24 cellular contexts compared by ENCODE assay signal in the genomic region with DNA sequence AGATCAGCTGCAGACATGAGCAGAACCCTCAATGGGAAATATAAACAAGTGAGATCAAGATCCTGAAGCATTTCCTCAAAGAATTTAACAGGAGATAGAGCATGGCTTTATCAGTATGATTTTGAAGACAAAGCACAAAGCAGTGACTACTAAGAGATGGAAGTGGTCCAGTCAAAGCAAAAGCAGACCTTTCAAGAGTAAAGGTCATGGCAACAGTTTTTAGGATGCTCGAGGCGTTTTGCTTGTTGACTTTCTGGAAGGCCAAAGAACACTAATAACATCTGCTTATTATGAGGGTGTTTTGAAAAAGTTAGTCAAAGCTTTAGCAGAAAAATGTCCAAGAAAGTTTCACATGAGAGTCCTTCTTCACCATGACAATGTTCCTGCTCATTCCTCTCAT.
"Had no signal": no experiment of that assay in that cellular context is flagged by ENCODE, and none has a peak within 500 bp of the region (broad histone marks: within the 10 kb centered on the region; RNA-seq: fewer than 3 reads in every experiment).

No MANE protein-coding gene starts in this region.

- H3K27ac Mint-ChIP-seq: activated naive CD8-positive, alpha-beta T cell treated with anti-CD3 and anti-CD28 coated beads, Interleukin-2, amount 50 U/mL, for 24 hours; activated T-helper 1 cell treated with anti-CD3 and anti-CD28 coated beads, Interleukin-12 subunit alpha, Interleukin-12 subunit beta, Interleukin-2, Interleukin-4 antibody, amounts not matched to agents 30 ng/mL and 10 ng/mL and 1 ng/mL, durations not matched to agents 14 hours and 24 hours and 36 hours; natural killer cell treated with Interleukin-12 subunit alpha and Interleukin-12 subunit beta and Interleukin-15 and Interleukin-18, amount 100 ng/mL, for 72 hours had no signal

- H3K4me3 ChIP-seq: colonic mucosa, gastrocnemius medialis, mucosa of descending colon, right atrium auricular region, spleen, testis, transverse colon had no signal

- H3K9me3 ChIP-seq: colonic mucosa, gastrocnemius medialis, mucosa of descending colon, right atrium auricular region, spleen, testis, transverse colon had no signal

- H3K27me3 ChIP-seq: colonic mucosa, gastrocnemius medialis, right atrium auricular region, spleen, testis, transverse colon had no signal

- H3K36me3 Mint-ChIP-seq: natural killer cell treated with Interleukin-12 subunit alpha and Interleukin-12 subunit beta and Interleukin-15 and Interleukin-18, amount 100 ng/mL, for 72 hours had no signal

- H3K4me1 Mint-ChIP-seq: activated naive CD8-positive, alpha-beta T cell treated with anti-CD3 and anti-CD28 coated beads, Interleukin-2, amount 50 U/mL, for 24 hours had no signal

- ATAC-seq: activated naive CD8-positive, alpha-beta T cell treated with anti-CD3 and anti-CD28 coated beads, Interleukin-2, amount 50 U/mL, for 24 hours; gastrocnemius medialis; left ventricle myocardium superior; mucosa of descending colon; natural killer cell treated with Interleukin-12 subunit alpha and Interleukin-12 subunit beta and Interleukin-15 and Interleukin-18, amount 100 ng/mL, for 72 hours had no signal

- H3K4me3 Mint-ChIP-seq: activated naive CD8-positive, alpha-beta T cell treated with anti-CD3 and anti-CD28 coated beads, Interleukin-2, amount 50 U/mL, for 24 hours; activated T-helper 1 cell treated with anti-CD3 and anti-CD28 coated beads, Interleukin-12 subunit alpha, Interleukin-12 subunit beta, Interleukin-2, Interleukin-4 antibody, amounts not matched to agents 30 ng/mL and 10 ng/mL and 1 ng/mL, durations not matched to agents 14 hours and 24 hours and 36 hours; natural killer cell treated with Interleukin-12 subunit alpha and Interleukin-12 subunit beta and Interleukin-15 and Interleukin-18, amount 100 ng/mL, for 72 hours had no signal

- DNase-seq: activated CD4-positive, alpha-beta T cell treated with anti-CD3 and anti-CD28 coated beads for 48 hours; activated CD4-positive, alpha-beta T cell treated with anti-CD3 and anti-CD28 coated beads, Interleukin-2, amount 50 U/mL, for 48 hours; activated CD8-positive, alpha-beta memory T cell treated with anti-CD3 and anti-CD28 coated beads, Interleukin-2, amount 50 U/mL, for 4 hours; activated gamma-delta T cell; activated naive CD4-positive, alpha-beta T cell treated with anti-CD3 and anti-CD28 coated beads, Interleukin-2, amount 50 U/mL, for 16 hours; activated naive CD8-positive, alpha-beta T cell treated with anti-CD3 and anti-CD28 coated beads, Interleukin-2, amount 50 U/mL, for 24 hours; activated T-cell treated with anti-CD3 and anti-CD28 coated beads, Interleukin-2, amount 50 U/mL, for 1 hour; colonic mucosa; effector CD8-positive, alpha-beta T cell; erythroblast; gastrocnemius medialis; glutamatergic neuron; islet precursor cell; left ventricle myocardium superior; mucosa of descending colon; spleen; stimulated activated CD4-positive, alpha-beta T cell treated with anti-CD3 and anti-CD28 coated beads, Interleukin-2, amount 100 ng/mL, for 48 hours; stimulated activated naive CD4-positive, alpha-beta T cell treated with Interleukin-2 at 50 U/mL for 16 hours; T-helper 1 cell; testis; transverse colon had no signal

- H3K36me3 ChIP-seq: colonic mucosa, gastrocnemius medialis, right atrium auricular region, spleen, transverse colon had no signal
